In genomic region chr19:632228-633067, GRCh38 we compare ENCODE assay signal across 8 cellular contexts. TPM values are rescaled to one million over a fixed set of nuclear protein-coding genes. Genes with fewer than 3 reads are reported as not detected.
DNase-seq lines count a peak whose midpoint lies in the region; ATAC-seq and TF ChIP-seq lines count a peak whose summit lies in the region.

No MANE protein-coding gene starts in this region.

- no peaks in the 10 kb centered on the region for H3K27me3 Mint-ChIP-seq in activated CD4-positive, alpha-beta T cell treated with anti-CD3 and anti-CD28 coated beads, Interleukin-2, amount 10 ng/mL, durations not matched to agents 24 days and 14 days
- peaks cover 8% of the 10 kb centered on the region for H3K27me3 Mint-ChIP-seq in brain

- DNase-seq in activated CD4-positive, alpha-beta T cell treated with anti-CD3 and anti-CD28 coated beads, Interleukin-2, amount 10 ng/mL, durations not matched to agents 24 days and 14 days: peak; percentile 77
- DNase-seq in activated CD4-positive, alpha-beta T cell treated with anti-CD3 and anti-CD28 coated beads, Interleukin-2, amount 50 U/mL, for 1 hour: no peak
- DNase-seq in left kidney (ENCODE audit: low read depth, low spot score): peak; percentile 78
- DNase-seq in stimulated activated CD8-positive, alpha-beta memory T cell treated with anti-CD3 and anti-CD28 coated beads, Interleukin-4, amount 100 ng/mL, for 24 hours (ENCODE audit: low read depth): peak; percentile 30
- DNase-seq in GOT3 (lab: John Stamatoyannopoulos, UW): no peak

- intact Hi-C loops in activated CD4-positive, alpha-beta T cell treated with anti-CD3 and anti-CD28 coated beads, Interleukin-2, amount 10 ng/mL, durations not matched to agents 24 days and 14 days (cut with micrococcal nuclease): loop anchor here (1.0 to 5.0 kb wide), 5 partner anchors 30 to 165 kb away; partner anchors contain the start of genes BSG, CDC34 and PTBP1

- no peak for TF ChIP-seq CTCF in brain (conservative IDR thresholded peaks at IDR 0.05)

- H3K4me3 Mint-ChIP-seq in activated CD4-positive, alpha-beta T cell treated with anti-CD3 and anti-CD28 coated beads, Interleukin-2, amount 10 ng/mL, durations not matched to agents 24 days and 14 days: peak overlapping the region; percentile 98
- peak overlapping the region; percentile 93 to 99 (median 96) for H3K4me3 Mint-ChIP-seq in brain

- peaks cover 15% of the 10 kb centered on the region for H3K4me1 Mint-ChIP-seq in activated CD4-positive, alpha-beta T cell treated with anti-CD3 and anti-CD28 coated beads, Interleukin-2, amount 10 ng/mL, durations not matched to agents 24 days and 14 days
- peaks cover 36% of the 10 kb centered on the region for H3K4me1 Mint-ChIP-seq in brain

- no peaks in the 10 kb centered on the region for H3K9me3 Mint-ChIP-seq in activated CD4-positive, alpha-beta T cell treated with anti-CD3 and anti-CD28 coated beads, Interleukin-2, amount 10 ng/mL, durations not matched to agents 24 days and 14 days
- H3K9me3 Mint-ChIP-seq in brain: no peaks in the 10 kb centered on the region

- H3K27ac Mint-ChIP-seq in activated CD4-positive, alpha-beta T cell treated with anti-CD3 and anti-CD28 coated beads, Interleukin-2, amount 10 ng/mL, durations not matched to agents 24 days and 14 days: peak overlapping the region; percentile 97
- peak overlapping the region; percentile 88 to 96 (median 91) for H3K27ac Mint-ChIP-seq in brain

- H3K36me3 Mint-ChIP-seq in activated CD4-positive, alpha-beta T cell treated with anti-CD3 and anti-CD28 coated beads, Interleukin-2, amount 10 ng/mL, durations not matched to agents 24 days and 14 days (ENCODE audit: low read depth): peaks cover 35% of the 10 kb centered on the region
- peaks cover 25% of the 10 kb centered on the region for H3K36me3 Mint-ChIP-seq in brain

- ATAC-seq in HG02981 (IDR thresholded peaks at IDR 0.05; ENCODE audit: unreplicated experiment): peak; percentile 26

TF ChIP-seq in PFSK-1, 5 proteins besides CTCF, POLR2A, EP300 and RAD21:
- TF ChIP-seq REST (IDR thresholded peaks at IDR 0.05; ENCODE audit: insufficient read depth in 1 of 2, low read depth in 2 of 2, low read length in 2 of 2): 0 out of 4 replicates have a peak, but pooled peaks of 1 of the 2 experiments have one; percentile 13
- no peak for TF ChIP-seq SIN3A (IDR thresholded peaks at IDR 0.05; ENCODE audit: borderline replicate concordance, insufficient read depth, low read length)
- TF ChIP-seq TAF1 (IDR thresholded peaks at IDR 0.05; ENCODE audit: borderline replicate concordance, insufficient read depth, low read length): 0 out of 2 replicates have a peak, but pooled peaks have one; percentile 12
- peak; percentile 60 for TF ChIP-seq FOXP2 (optimal IDR thresholded peaks at IDR 0.05; ENCODE audit: borderline replicate concordance, extremely low read depth, extremely low read length, insufficient read depth)
- TF ChIP-seq POLR2AphosphoS5 (IDR thresholded peaks at IDR 0.05; ENCODE audit: low read depth, low read length): peak; percentile 57; the same call in 1 of the 2 replicates

RNA-seq across cellular contexts. Expression of gene POLRMT, which starts 0.9 kb away (rescaled TPM):
- total RNA-seq in activated CD4-positive, alpha-beta T cell treated with anti-CD3 and anti-CD28 coated beads, Interleukin-2, amount 10 ng/mL, durations not matched to agents 24 days and 14 days: 103 and 104 TPM in 2 replicates
- polyA plus RNA-seq in PFSK-1 (2012; ENCODE audit: insufficient read length, low read depth): 161 TPM
- polyA plus RNA-seq in brain (ENCODE audit: insufficient read depth, low read depth, low replicate concordance): 122 TPM

RNA-seq across cellular contexts. Expression of gene FGF22, which starts 7.2 kb away (rescaled TPM):
- total RNA-seq in activated CD4-positive, alpha-beta T cell treated with anti-CD3 and anti-CD28 coated beads, Interleukin-2, amount 10 ng/mL, durations not matched to agents 24 days and 14 days: not detected in 2 replicates
- 1.0 TPM for polyA plus RNA-seq in PFSK-1 (2012; ENCODE audit: insufficient read length, low read depth)
- 1.6 TPM for polyA plus RNA-seq in brain (ENCODE audit: insufficient read depth, low read depth, low replicate concordance)

RNA-seq across cellular contexts. Expression of gene RNF126, which starts 30.6 kb away (rescaled TPM):
- total RNA-seq in activated CD4-positive, alpha-beta T cell treated with anti-CD3 and anti-CD28 coated beads, Interleukin-2, amount 10 ng/mL, durations not matched to agents 24 days and 14 days: 109 and 110 TPM in 2 replicates
- polyA plus RNA-seq in PFSK-1 (2012; ENCODE audit: insufficient read length, low read depth): 151 TPM
- polyA plus RNA-seq in brain (ENCODE audit: insufficient read depth, low read depth, low replicate concordance): 58.5 TPM

RNA-seq across cellular contexts. Expression of gene HCN2, which starts 42.8 kb away (rescaled TPM):
- 1.1 TPM in 2 replicates for total RNA-seq in activated CD4-positive, alpha-beta T cell treated with anti-CD3 and anti-CD28 coated beads, Interleukin-2, amount 10 ng/mL, durations not matched to agents 24 days and 14 days
- 23.3 TPM for polyA plus RNA-seq in PFSK-1 (2012; ENCODE audit: insufficient read length, low read depth)
- 69.0 TPM for polyA plus RNA-seq in brain (ENCODE audit: insufficient read depth, low read depth, low replicate concordance)

RNA-seq across cellular contexts. Expression of gene FSTL3, which starts 43.7 kb away (rescaled TPM):
- 7.2 and 7.7 TPM in 2 replicates for total RNA-seq in activated CD4-positive, alpha-beta T cell treated with anti-CD3 and anti-CD28 coated beads, Interleukin-2, amount 10 ng/mL, durations not matched to agents 24 days and 14 days
- 29.8 TPM for polyA plus RNA-seq in PFSK-1 (2012; ENCODE audit: insufficient read length, low read depth)
- polyA plus RNA-seq in brain (ENCODE audit: insufficient read depth, low read depth, low replicate concordance): 10.9 TPM

Comparison
In these comparisons a context has a peak if more than half of its experiments do, and no peak if none do; other contexts are left out.
1. DNase-seq: peak in activated CD4-positive, alpha-beta T cell treated with anti-CD3 and anti-CD28 coated beads, Interleukin-2, amount 10 ng/mL, durations not matched to agents 24 days and 14 days (single experiment), left kidney (single experiment) and stimulated activated CD8-positive, alpha-beta memory T cell treated with anti-CD3 and anti-CD28 coated beads, Interleukin-4, amount 100 ng/mL, for 24 hours (single experiment); none in activated CD4-positive, alpha-beta T cell treated with anti-CD3 and anti-CD28 coated beads, Interleukin-2, amount 50 U/mL, for 1 hour (single experiment) and GOT3 (single experiment).